Comparison of ENCODE assay signal across 9 cellular contexts in genomic region chr14:69643430-69644200, GRCh38. TPM values are rescaled to one million over a fixed set of nuclear protein-coding genes. Genes with fewer than 3 reads are reported as not detected.
A peak's percentile ranks its signal among the peaks of the same experiment; 100 is the strongest.
DNase-seq lines count a peak whose midpoint lies in the region; FAIRE-seq and TF ChIP-seq lines count a peak whose summit lies in the region.
"Had no signal": no experiment of that assay in that cellular context is flagged by ENCODE, and none has a peak within 500 bp of the region (broad histone marks: within the 10 kb centered on the region; RNA-seq: fewer than 3 reads in every experiment).

No MANE protein-coding gene starts in this region.

- no peaks in the 10 kb centered on the region for H3K9me3 ChIP-seq in neutrophil
- H3K9me3 ChIP-seq: ascending aorta had no signal

- peaks cover 32% of the 10 kb centered on the region for H3K36me3 Mint-ChIP-seq in Calu3 (ENCODE audit: insufficient read depth, unreplicated experiment)
- H3K36me3 Mint-ChIP-seq in osteocyte (ENCODE audit: unreplicated experiment), result peaks cover 21% of the 10 kb centered on the region

- H3K4me3 Mint-ChIP-seq in Calu3 (ENCODE audit: low read depth, unreplicated experiment), result peak overlapping the region; percentile 54
- H3K4me3 Mint-ChIP-seq in osteocyte (ENCODE audit: unreplicated experiment), result no peak overlapping the region

- TF ChIP-seq CTCF in Calu3 (IDR thresholded peaks at IDR 0.05; ENCODE audit: unreplicated experiment) (no peak), VCaP (conservative IDR thresholded peaks at IDR 0.05) (no peak), neutrophil (IDR thresholded peaks at IDR 0.05) (no peak), osteocyte (IDR thresholded peaks at IDR 0.05) (no peak), coronary artery (IDR thresholded peaks at IDR 0.05) (no peak)

- DNase-seq in Calu3 (peak; percentile 88), NCI-H1694 treated with DMSO at 0.1 percent for 48 hours (lab: John Stamatoyannopoulos, UW) (peak; percentile 61), cerebellum (ENCODE audit: low spot score) (peak; percentile 79), urothelium cell line (ENCODE audit: low spot score) (peak; percentile 96), osteocyte (ENCODE audit: extremely low spot score, unreplicated experiment) (no peak), coronary artery (ENCODE audit: low spot score) (no peak)

- peak overlapping the region; percentile 98 for H3K27ac ChIP-seq in VCaP
- H3K27ac ChIP-seq in neutrophil, result peak overlapping the region; percentile 97
- H3K27ac ChIP-seq in coronary artery, result no peak overlapping the region

- H3K4me3 ChIP-seq in neutrophil (ENCODE audit: low read depth in 1 of 2, low read length in 1 of 2), result peak overlapping the region; percentile 43 to 56
- no peak overlapping the region for H3K4me3 ChIP-seq in coronary artery
- H3K4me3 ChIP-seq: ascending aorta had no signal

- no peaks in the 10 kb centered on the region for H3K36me3 ChIP-seq in neutrophil
- H3K36me3 ChIP-seq: ascending aorta had no signal

- H3K4me1 ChIP-seq in neutrophil (ENCODE audit: control insufficient read depth in 1 of 2, insufficient read depth in 1 of 2, low read depth in 1 of 2, low read length in 1 of 2), result peaks cover 81 to 85% of the 10 kb centered on the region in 2 experiments

- intact Hi-C loops in Calu3 (cut with micrococcal nuclease; ENCODE audit: unreplicated experiment), result loop anchor here (2.0 kb wide), 1 partner anchor 23 kb away; no protein-coding TSS in a partner anchor

- peak; percentile 94 for FAIRE-seq in urothelium cell line (lab: Jason Lieb, UNC)

- H3K27ac Mint-ChIP-seq in Calu3 (ENCODE audit: unreplicated experiment) (peak overlapping the region; percentile 99), osteocyte (ENCODE audit: unreplicated experiment) (no peak overlapping the region)

- peaks cover 4% of the 10 kb centered on the region for H3K9me3 Mint-ChIP-seq in Calu3 (ENCODE audit: low read depth, unreplicated experiment)
- H3K9me3 Mint-ChIP-seq in osteocyte (ENCODE audit: unreplicated experiment), result peaks cover 16% of the 10 kb centered on the region

- no peaks in the 10 kb centered on the region for H3K27me3 ChIP-seq in neutrophil
- H3K27me3 ChIP-seq: ascending aorta had no signal

- H3K27me3 Mint-ChIP-seq in Calu3 (ENCODE audit: unreplicated experiment), result no peaks in the 10 kb centered on the region
- no peaks in the 10 kb centered on the region for H3K27me3 Mint-ChIP-seq in osteocyte (ENCODE audit: unreplicated experiment)

- CTCF ChIA-PET in Calu3 (lab: Charles Lee), result interaction anchor here (0.6 to 1.1 kb wide), 4 partner anchors 10 to 179 kb away, joined by 3 to 4 read pairs (median 4); no protein-coding TSS in a partner anchor

- BruUV-seq in Calu3 (replicated peaks; lab: Mats Ljungman, UMichigan), result no TSS peak

- H3K4me1 Mint-ChIP-seq in Calu3 (ENCODE audit: low read depth, unreplicated experiment) (peaks cover 54% of the 10 kb centered on the region), osteocyte (ENCODE audit: unreplicated experiment) (peaks cover 31% of the 10 kb centered on the region)

RNA-seq across cellular contexts. Expression of gene SUSD6, which starts 32.2 kb away (rescaled TPM):
- 44.7 and 45.5 TPM in 2 replicates for total RNA-seq in Calu3 (2022)
- 11.5 TPM for total RNA-seq in cerebellum
- total RNA-seq in osteocyte, result 30.6 and 31.2 TPM in 2 replicates

Comparison
In these comparisons a context has a peak if more than half of its experiments do, and no peak if none do; other contexts are left out.
1. DNase-seq: peak in Calu3 (single experiment), NCI-H1694 treated with DMSO at 0.1 percent for 48 hours (single experiment), cerebellum (single experiment) and urothelium cell line (single experiment); none in osteocyte (single experiment) and coronary artery (single experiment).
2. H3K27ac ChIP-seq: peak in VCaP (single experiment) and neutrophil (single experiment); none in coronary artery (0 of 2).